In the genomic region with DNA sequence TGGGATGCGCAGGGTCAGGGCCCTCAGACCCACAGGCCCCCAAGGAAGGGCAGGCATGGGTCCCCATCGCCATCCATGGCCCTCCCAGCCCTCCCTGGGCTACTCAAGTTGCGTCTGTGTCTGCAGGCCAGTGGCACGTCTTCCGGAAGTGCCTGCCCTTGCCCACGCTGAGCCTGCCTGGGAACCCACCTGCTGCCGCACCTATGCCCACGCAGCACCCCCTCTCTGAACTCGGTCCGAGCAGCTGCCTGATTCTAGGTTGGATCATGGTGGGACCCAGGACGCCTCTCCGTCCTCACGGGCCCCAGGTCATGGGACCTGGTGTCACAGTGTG, we compare ENCODE assay signal across 15 cellular contexts.
A peak's percentile ranks its signal among the peaks of the same experiment; 100 is the strongest.
DNase-seq lines count a peak whose midpoint lies in the region; ATAC-seq and TF ChIP-seq lines count a peak whose summit lies in the region.
"Had no signal": no experiment of that assay in that cellular context is flagged by ENCODE, and none has a peak within 500 bp of the region (broad histone marks: within the 10 kb centered on the region; RNA-seq: fewer than 3 reads in every experiment).

No MANE protein-coding gene starts in this region.

- no peak for TF ChIP-seq POLR2A in spleen (IDR thresholded peaks at IDR 0.05)

- no peak for TF ChIP-seq CTCF in spleen (IDR thresholded peaks at IDR 0.05 in 8 of 11, conservative IDR thresholded peaks at IDR 0.05 in 3 of 11)

- no peak overlapping the region for H3K4me3 ChIP-seq in spleen
- H3K4me3 ChIP-seq: BLaER1 had no signal

- CTCF ChIA-PET in activated CD4-positive, alpha-beta T cell treated with anti-CD3 and anti-CD28 coated beads, Interleukin-2, amount 10 ng/mL, durations not matched to agents 7 days and 5 days (lab: Charles Lee) = no interaction called here

- intact Hi-C loops in spleen (cut with DNase I; ENCODE audit: low total_unique reads) = no loop called here

- no peaks in the 10 kb centered on the region for H3K9me3 Mint-ChIP-seq in activated CD4-positive, alpha-beta T cell treated with anti-CD3 and anti-CD28 coated beads, Interleukin-2, amount 10 ng/mL, durations not matched to agents 7 days and 5 days
- H3K9me3 Mint-ChIP-seq: CD8-positive, alpha-beta memory T cell had no signal

- no peaks in the 10 kb centered on the region for H3K27me3 Mint-ChIP-seq in activated CD4-positive, alpha-beta T cell treated with anti-CD3 and anti-CD28 coated beads, Interleukin-2, amount 10 ng/mL, durations not matched to agents 7 days and 5 days

- no peaks in the 10 kb centered on the region for H3K36me3 ChIP-seq in spleen

- no peaks in the 10 kb centered on the region for H3K36me3 Mint-ChIP-seq in activated CD4-positive, alpha-beta T cell treated with anti-CD3 and anti-CD28 coated beads, Interleukin-2, amount 10 ng/mL, durations not matched to agents 7 days and 5 days (ENCODE audit: low read depth)
- H3K36me3 Mint-ChIP-seq: CD8-positive, alpha-beta memory T cell had no signal

- H3K27me3 ChIP-seq in spleen (replicated peaks in 1 of 7) = peaks cover 0 to 19% (median 0%) of the 10 kb centered on the region in 7 donors
- H3K27me3 ChIP-seq: BLaER1 had no signal

- H3K4me1 Mint-ChIP-seq in activated CD4-positive, alpha-beta T cell treated with anti-CD3 and anti-CD28 coated beads, Interleukin-2, amount 10 ng/mL, durations not matched to agents 7 days and 5 days = no peaks in the 10 kb centered on the region

- POLR2A ChIA-PET in activated CD4-positive, alpha-beta T cell treated with anti-CD3 and anti-CD28 coated beads, Interleukin-2, amount 10 ng/mL, durations not matched to agents 7 days and 5 days (lab: Charles Lee) = no interaction called here

- no peak overlapping the region for H3K27ac Mint-ChIP-seq in activated CD4-positive, alpha-beta T cell treated with anti-CD3 and anti-CD28 coated beads, Interleukin-2, amount 10 ng/mL, durations not matched to agents 7 days and 5 days
- H3K27ac Mint-ChIP-seq: CD8-positive, alpha-beta memory T cell; HFFc6 had no signal

- ATAC-seq in left lobe of liver = no peak
- ATAC-seq in HG03139 (IDR thresholded peaks at IDR 0.05; ENCODE audit: unreplicated experiment) = no peak

- 82 to 96% (median 89%) methylated on average over 5 to 13 of the region's 13 CpGs for WGBS in spleen, 5 donors

- H3K4me1 ChIP-seq in spleen = peaks cover 0 to 8% (median 5%) of the 10 kb centered on the region in 6 donors
- H3K4me1 ChIP-seq: Caco-2 had no signal

- H3K9me3 ChIP-seq in spleen = no peaks in the 10 kb centered on the region
- H3K9me3 ChIP-seq: BLaER1, Caco-2 had no signal

- DNase-seq in activated effector memory CD4-positive, alpha-beta T cell treated with anti-CD3 and anti-CD28 coated beads, Interleukin-2, amount 50 U/mL, for 16 hours = peak; percentile 42
- DNase-seq in activated effector memory CD4-positive, alpha-beta T cell treated with Interleukin-2 at 50 U/mL for 16 hours = no peak
- DNase-seq in left lobe of liver (ENCODE audit: low spot score) (peak; percentile 30), spleen (peak; percentile 64), SKM-1 treated with dmso at 0.1 percent for 144 hours (lab: John Stamatoyannopoulos, UW; ENCODE audit: unreplicated experiment) (no peak)
- no peak for DNase-seq in activated CD4-positive, alpha-beta T cell treated with anti-CD3 and anti-CD28 coated beads, Interleukin-2, amount 10 ng/mL, durations not matched to agents 7 days and 5 days
- DNase-seq: 8988T; AML-193; Caco-2; CD8-positive, alpha-beta memory T cell; HCEC 1CT; HFFc6 had no signal

- no peak overlapping the region for H3K27ac ChIP-seq in spleen
- H3K27ac ChIP-seq: BLaER1, HL-60 had no signal

- no peak overlapping the region for H3K4me3 Mint-ChIP-seq in activated CD4-positive, alpha-beta T cell treated with anti-CD3 and anti-CD28 coated beads, Interleukin-2, amount 10 ng/mL, durations not matched to agents 7 days and 5 days
- H3K4me3 Mint-ChIP-seq: CD8-positive, alpha-beta memory T cell; HFFc6 had no signal

Comparison
In these comparisons a context has a peak if more than half of its experiments do, and no peak if none do; other contexts are left out.
1. DNase-seq: peak in activated effector memory CD4-positive, alpha-beta T cell treated with anti-CD3 and anti-CD28 coated beads, Interleukin-2, amount 50 U/mL, for 16 hours (single experiment), left lobe of liver (single experiment) and spleen (single experiment); none in activated effector memory CD4-positive, alpha-beta T cell treated with Interleukin-2 at 50 U/mL for 16 hours (single experiment), activated CD4-positive, alpha-beta T cell treated with anti-CD3 and anti-CD28 coated beads, Interleukin-2, amount 10 ng/mL, durations not matched to agents 7 days and 5 days (single experiment) and SKM-1 treated with dmso at 0.1 percent for 144 hours (single experiment).